In genomic region chr11:100876826-100877545, GRCh38 we compare ENCODE assay signal across 9 cellular contexts.
DNase-seq lines count a peak whose midpoint lies in the region; ATAC-seq, FAIRE-seq and TF ChIP-seq lines count a peak whose summit lies in the region.
"Had no signal": no experiment of that assay in that cellular context is flagged by ENCODE, and none has a peak within 500 bp of the region (broad histone marks: within the 10 kb centered on the region; RNA-seq: fewer than 3 reads in every experiment).

No MANE protein-coding gene starts in this region.

- no peaks in the 10 kb centered on the region for H3K9me3 ChIP-seq in A549
- H3K9me3 ChIP-seq in transverse colon = no peaks in the 10 kb centered on the region

- intact Hi-C loops in transverse colon (cut with DNase I; ENCODE audit: low total_unique reads) = no loop called here

- TF ChIP-seq EP300 in A549 (IDR thresholded peaks at IDR 0.05) (no peak), transverse colon (IDR thresholded peaks at IDR 0.05; ENCODE audit: low read depth) (no peak)

- peak overlapping the region in 1 of 2 experiments; percentile 48; a peak in 2 of 6 replicates for H3K27ac ChIP-seq in A549
- peak overlapping the region in 3 of 4 donors; percentile 6 to 60 (median 29) for H3K27ac ChIP-seq in transverse colon

- CTCF ChIA-PET in A549 (lab: Yijun Ruan, JAX) = interaction anchor here (1.3 kb wide), 1 partner anchor 195 kb away, joined by 3 read pairs; no protein-coding TSS in a partner anchor

- no peaks in the 10 kb centered on the region for H3K36me3 ChIP-seq in transverse colon

- peak in 1 of 2 experiments; percentile 27 for DNase-seq in A549 (ENCODE audit: low read depth in 1 of 2, low spot score in 1 of 2)
- peak; percentile 96 for DNase-seq in LHCN-M2 (ENCODE audit: low read depth)
- peak; percentile 97 for DNase-seq in fibroblast of villous mesenchyme (ENCODE audit: low read depth)
- DNase-seq in transverse colon = no peak
- no peak for DNase-seq in NCI-H1105 treated with DMSO at 0.1 percent for 48 hours (lab: John Stamatoyannopoulos, UW)
- DNase-seq: CD4-positive, CD25-positive, alpha-beta regulatory T cell had no signal

- FAIRE-seq in A549 (lab: Jason Lieb, UNC) = no peak

- no peak for TF ChIP-seq RAD21 in A549 (conservative IDR thresholded peaks at IDR 0.05 in 1 of 2, IDR thresholded peaks at IDR 0.05 in 1 of 2)

- ATAC-seq in A549 = peak; percentile 43 to 77; a peak in 3 of 6 replicates
- peak; percentile 95 for ATAC-seq in GM21529 (IDR thresholded peaks at IDR 0.05; ENCODE audit: unreplicated experiment)
- no peak for ATAC-seq in HG03571 (IDR thresholded peaks at IDR 0.05; ENCODE audit: unreplicated experiment)
- ATAC-seq in activated CD4-positive, CD25-positive, alpha-beta regulatory T cell treated with anti-CD3 and anti-CD28 coated beads, Interleukin-2, amount 50 U/mL, for 24 hours = no peak

- TF ChIP-seq CTCF in A549 (IDR thresholded peaks at IDR 0.05) (no peak), fibroblast of villous mesenchyme (IDR thresholded peaks at IDR 0.05; ENCODE audit: insufficient read depth, low read depth, low read length) (no peak), transverse colon (IDR thresholded peaks at IDR 0.05) (no peak)

- in situ Hi-C loops in transverse colon (cut with MboI; ENCODE audit: low pct_ligation_motif_present in 1 of 4, low pct_unique_long_range_greater_than_20kb in 1 of 4, low sequenced_read_pairs in 3 of 4) = no loop called here

- H3K4me1 ChIP-seq in A549 = 0 out of 3 replicates have a peak, but pooled peaks cover 12% of the 10 kb centered on the region
- peaks cover 0 to 11% (median 0%) of the 10 kb centered on the region in 4 donors for H3K4me1 ChIP-seq in transverse colon

- POLR2A ChIA-PET in A549 (lab: Yijun Ruan, JAX) = interaction anchor here (1.2 kb wide), 1 partner anchor 13 kb away, joined by 3 read pairs; no protein-coding TSS in a partner anchor

- no peak for TF ChIP-seq POLR2A in A549 (IDR thresholded peaks at IDR 0.05; ENCODE audit: low read length)
- no peak for TF ChIP-seq POLR2A in transverse colon (IDR thresholded peaks at IDR 0.05)

- H3K4me3 ChIP-seq in A549 (no peak overlapping the region), fibroblast of villous mesenchyme (ENCODE audit: low read depth, low read length) (no peak overlapping the region), transverse colon (no peak overlapping the region)

- WGBS in A549 (ENCODE audit: missing lambda C conversion rate) = 49% methylated on average over 3 of the region's 3 CpGs
- 39 to 62% methylated on average over 3 of the region's 3 CpGs for WGBS in transverse colon (ENCODE audit: low coverage in 1 of 2), 2 donors

- H3K4me2 ChIP-seq in A549 = peak overlapping the region; percentile 42; the same call in 1 of the 3 replicates

- no peaks in the 10 kb centered on the region for H3K27me3 ChIP-seq in transverse colon

TF ChIP-seq in A549, 52 proteins besides CTCF, POLR2A, EP300 and RAD21:
- TF ChIP-seq BHLHE40 (IDR thresholded peaks at IDR 0.05; ENCODE audit: low read depth, low read length) (no peak), JUNB (IDR thresholded peaks at IDR 0.05) (no peak), BCL3 (IDR thresholded peaks at IDR 0.05) (no peak), FOXS1 (CRISPR knock-in tag; IDR thresholded peaks at IDR 0.05) (no peak), RCOR1 (IDR thresholded peaks at IDR 0.05; ENCODE audit: low read depth, low read length) (no peak), RFX5 (IDR thresholded peaks at IDR 0.05) (no peak), ELK1 (IDR thresholded peaks at IDR 0.05; ENCODE audit: low read depth, low read length) (no peak), TFCP2L1 (CRISPR knock-in tag; IDR thresholded peaks at IDR 0.05) (no peak), E2F6 (IDR thresholded peaks at IDR 0.05; ENCODE audit: borderline replicate concordance, low read depth) (no peak)

Comparison
In these comparisons a context has a peak if more than half of its experiments do, and no peak if none do; other contexts are left out.
1. ATAC-seq: peak in A549 (2 of 2) and GM21529 (single experiment); none in HG03571 (single experiment) and activated CD4-positive, CD25-positive, alpha-beta regulatory T cell treated with anti-CD3 and anti-CD28 coated beads, Interleukin-2, amount 50 U/mL, for 24 hours (0 of 2).
2. DNase-seq: peak in LHCN-M2 (single experiment) and fibroblast of villous mesenchyme (single experiment); none in transverse colon (single experiment) and NCI-H1105 treated with DMSO at 0.1 percent for 48 hours (single experiment).